In the genomic region with DNA sequence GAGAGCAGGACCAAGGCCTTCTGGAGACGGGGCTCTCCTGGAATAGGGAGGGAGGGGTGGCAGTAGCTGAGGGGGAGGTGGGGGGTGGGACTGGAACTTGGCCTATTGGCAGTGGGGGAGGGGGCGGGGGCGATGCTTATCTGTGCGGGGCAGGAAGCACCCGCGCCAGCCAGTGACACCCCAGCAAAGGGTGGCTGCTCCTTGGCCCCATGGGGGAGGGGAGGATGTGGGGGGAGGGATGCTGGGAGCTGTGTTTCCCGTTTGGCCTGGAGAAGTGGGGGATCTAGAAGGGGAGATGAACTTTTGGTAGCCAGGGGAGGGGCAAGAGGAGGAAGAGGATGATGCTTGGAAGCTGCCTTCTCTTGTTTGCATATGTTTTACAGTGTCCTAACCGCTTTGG, we compare ENCODE assay signal across 11 cellular contexts. TPM values are rescaled to one million over a fixed set of nuclear protein-coding genes. Genes with fewer than 3 reads are reported as not detected.
DNase-seq lines count a peak whose midpoint lies in the region; ATAC-seq and TF ChIP-seq lines count a peak whose summit lies in the region.
"Had no signal": no experiment of that assay in that cellular context is flagged by ENCODE, and none has a peak within 500 bp of the region (broad histone marks: within the 10 kb centered on the region; RNA-seq: fewer than 3 reads in every experiment).

No MANE protein-coding gene starts in this region.

- peak overlapping the region; percentile 87 for H3K27ac Mint-ChIP-seq in activated naive CD4-positive, alpha-beta T cell treated with anti-CD3 and anti-CD28 coated beads, Interleukin-2, amount 10 ng/mL, durations not matched to agents 7 days and 5 days
- peak overlapping the region; percentile 29 to 81 for H3K27ac Mint-ChIP-seq in natural killer cell

- CTCF ChIA-PET in activated naive CD4-positive, alpha-beta T cell treated with anti-CD3 and anti-CD28 coated beads, Interleukin-2, amount 10 ng/mL, durations not matched to agents 7 days and 5 days (lab: Charles Lee): interaction anchor here (1.3 to 5.0 kb wide), 6 partner anchors 10 to 58 kb away, joined by 3 to 21 read pairs (median 7); partner anchors contain the start of gene PBXIP1

- peak overlapping the region; percentile 95 to 100 (median 98) for H3K4me2 ChIP-seq in BLaER1 treated with 17β-estradiol and CSF1 and Interleukin-3, amounts not matched to agents 10 nM and 100 nM

- no peak for TF ChIP-seq CTCF in NB4 (IDR thresholded peaks at IDR 0.05; ENCODE audit: low read depth, low read length)
- no peak for TF ChIP-seq CTCF in natural killer cell (IDR thresholded peaks at IDR 0.05)
- TF ChIP-seq CTCF in upper lobe of right lung (IDR thresholded peaks at IDR 0.05): no peak

- no peaks in the 10 kb centered on the region for H3K27me3 ChIP-seq in BLaER1 treated with 17β-estradiol and CSF1 and Interleukin-3, amounts not matched to agents 10 nM and 100 nM
- H3K27me3 ChIP-seq in upper lobe of right lung: no peaks in the 10 kb centered on the region

- H3K27me3 Mint-ChIP-seq in activated naive CD4-positive, alpha-beta T cell treated with anti-CD3 and anti-CD28 coated beads, Interleukin-2, amount 10 ng/mL, durations not matched to agents 7 days and 5 days: no peaks in the 10 kb centered on the region
- H3K27me3 Mint-ChIP-seq in natural killer cell (ENCODE audit: low read depth in 2 of 2): no peaks in the 10 kb centered on the region

- peak overlapping the region in 9 of 11 experiments; percentile 4 to 97 (median 33); a peak in 11 of 22 replicates for H3K9ac ChIP-seq in BLaER1 treated with 17β-estradiol and CSF1 and Interleukin-3, amounts not matched to agents 10 nM and 100 nM

- peak overlapping the region in 1 of 10 experiments; percentile 44; a peak in 2 of 20 replicates for H3K4me3 ChIP-seq in BLaER1 treated with 17β-estradiol and CSF1 and Interleukin-3, amounts not matched to agents 10 nM and 100 nM
- H3K4me3 ChIP-seq in NB4 (ENCODE audit: low read depth, low read length) (no peak overlapping the region), upper lobe of right lung (no peak overlapping the region)

- no peaks in the 10 kb centered on the region for H3K9me3 ChIP-seq in BLaER1 treated with 17β-estradiol and CSF1 and Interleukin-3, amounts not matched to agents 10 nM and 100 nM (replicated peaks in 1 of 11)
- H3K9me3 ChIP-seq in upper lobe of right lung: no peaks in the 10 kb centered on the region

- peak; percentile 60 for DNase-seq in NB4 (ENCODE audit: low read depth)
- peak; percentile 68 for DNase-seq in activated naive CD4-positive, alpha-beta T cell treated with anti-CD3 and anti-CD28 coated beads, Interleukin-2, amount 10 ng/mL, durations not matched to agents 7 days and 5 days
- no peak for DNase-seq in natural killer cell
- DNase-seq in COLO829 (ENCODE audit: low spot score): no peak
- no peak for DNase-seq in upper lobe of right lung
- DNase-seq: NCI-H1417 treated with DMSO at 0.1 percent for 48 hours had no signal

- peak overlapping the region in 8 of 11 experiments; percentile 7 to 92 (median 74); a peak in 12 of 22 replicates for H3K27ac ChIP-seq in BLaER1 treated with 17β-estradiol and CSF1 and Interleukin-3, amounts not matched to agents 10 nM and 100 nM
- no peak overlapping the region for H3K27ac ChIP-seq in upper lobe of right lung

- no peaks in the 10 kb centered on the region for H3K9me3 Mint-ChIP-seq in activated naive CD4-positive, alpha-beta T cell treated with anti-CD3 and anti-CD28 coated beads, Interleukin-2, amount 10 ng/mL, durations not matched to agents 7 days and 5 days
- no peaks in the 10 kb centered on the region for H3K9me3 Mint-ChIP-seq in natural killer cell

- peaks cover 96 to 100% (median 99%) of the 10 kb centered on the region in 10 experiments for H3K4me1 ChIP-seq in BLaER1 treated with 17β-estradiol and CSF1 and Interleukin-3, amounts not matched to agents 10 nM and 100 nM
- peaks cover 65% of the 10 kb centered on the region for H3K4me1 ChIP-seq in upper lobe of right lung

- intact Hi-C loops in natural killer cell (cut with micrococcal nuclease): no loop called here
- intact Hi-C loops in upper lobe of right lung (cut with DNase I): no loop called here

- no peak for TF ChIP-seq POLR2A in NB4 (IDR thresholded peaks at IDR 0.05; ENCODE audit: extremely low read depth, insufficient read length)

- H3K4me3 Mint-ChIP-seq in activated naive CD4-positive, alpha-beta T cell treated with anti-CD3 and anti-CD28 coated beads, Interleukin-2, amount 10 ng/mL, durations not matched to agents 7 days and 5 days: peak overlapping the region; percentile 93
- peak overlapping the region; percentile 52 for H3K4me3 Mint-ChIP-seq in natural killer cell

- ATAC-seq in natural killer cell (no peak), HG03460 (IDR thresholded peaks at IDR 0.05; ENCODE audit: unreplicated experiment) (no peak), GM21619 (IDR thresholded peaks at IDR 0.05; ENCODE audit: unreplicated experiment) (no peak), upper lobe of right lung (no peak)

- H3K4me1 Mint-ChIP-seq in activated naive CD4-positive, alpha-beta T cell treated with anti-CD3 and anti-CD28 coated beads, Interleukin-2, amount 10 ng/mL, durations not matched to agents 7 days and 5 days: peaks cover 77% of the 10 kb centered on the region
- peaks cover 19 to 70% of the 10 kb centered on the region in 2 donors for H3K4me1 Mint-ChIP-seq in natural killer cell

- peaks cover 12 to 49% (median 18%) of the 10 kb centered on the region in 11 experiments; a peak in 17 of 22 replicates for H3K36me3 ChIP-seq in BLaER1 treated with 17β-estradiol and CSF1 and Interleukin-3, amounts not matched to agents 10 nM and 100 nM
- peaks cover 28% of the 10 kb centered on the region for H3K36me3 ChIP-seq in upper lobe of right lung

- peaks cover 0 to 55% (median 9%) of the 10 kb centered on the region in 11 experiments; a peak in 11 of 22 replicates for H4K20me1 ChIP-seq in BLaER1 treated with 17β-estradiol and CSF1 and Interleukin-3, amounts not matched to agents 10 nM and 100 nM

- peaks cover 59% of the 10 kb centered on the region for H3K36me3 Mint-ChIP-seq in activated naive CD4-positive, alpha-beta T cell treated with anti-CD3 and anti-CD28 coated beads, Interleukin-2, amount 10 ng/mL, durations not matched to agents 7 days and 5 days
- H3K36me3 Mint-ChIP-seq in natural killer cell: no peaks in the 10 kb centered on the region

RNA-seq across cellular contexts. Expression of gene ZBTB7B, which starts 11.0 kb away (rescaled TPM):
- total RNA-seq in natural killer cell (10 to 100 TPM; 61.2 to 75.4 (median 63.3) TPM), upper lobe of right lung (80.4 TPM)

RNA-seq across cellular contexts. Expression of gene DCST2, which starts 19.9 kb away (rescaled TPM):
- under 1 TPM; 0.30 to 0.92 (median 0.32) TPM for total RNA-seq in natural killer cell
- 1.5 TPM for total RNA-seq in upper lobe of right lung

RNA-seq across cellular contexts. Expression of gene DCST1, which starts 20.0 kb away (rescaled TPM):
- under 1 TPM in 2 of 3 donors, not detected in 1; 0.35 to 0.60 TPM for total RNA-seq in natural killer cell
- not detected for total RNA-seq in upper lobe of right lung
- total RNA-seq: astrocyte, omental fat pad had no signal

RNA-seq across cellular contexts. Expression of gene LENEP, which starts 20.2 kb away (rescaled TPM):
- not detected for total RNA-seq in natural killer cell
- not detected for total RNA-seq in upper lobe of right lung
- total RNA-seq: astrocyte, omental fat pad had no signal

RNA-seq across cellular contexts. Expression of gene FLAD1, which starts 30.5 kb away (rescaled TPM):
- total RNA-seq in natural killer cell (10 to 100 TPM; 32.1 to 47.6 (median 38.7) TPM), upper lobe of right lung (29.0 TPM)

Comparison
In these comparisons a context has a peak if more than half of its experiments do, and no peak if none do; other contexts are left out.
1. DNase-seq: peak in NB4 (single experiment) and activated naive CD4-positive, alpha-beta T cell treated with anti-CD3 and anti-CD28 coated beads, Interleukin-2, amount 10 ng/mL, durations not matched to agents 7 days and 5 days (single experiment); none in natural killer cell (single experiment), COLO829 (single experiment) and upper lobe of right lung (single experiment).